Comparison of ENCODE assay signal across 8 cellular contexts in the genomic region with DNA sequence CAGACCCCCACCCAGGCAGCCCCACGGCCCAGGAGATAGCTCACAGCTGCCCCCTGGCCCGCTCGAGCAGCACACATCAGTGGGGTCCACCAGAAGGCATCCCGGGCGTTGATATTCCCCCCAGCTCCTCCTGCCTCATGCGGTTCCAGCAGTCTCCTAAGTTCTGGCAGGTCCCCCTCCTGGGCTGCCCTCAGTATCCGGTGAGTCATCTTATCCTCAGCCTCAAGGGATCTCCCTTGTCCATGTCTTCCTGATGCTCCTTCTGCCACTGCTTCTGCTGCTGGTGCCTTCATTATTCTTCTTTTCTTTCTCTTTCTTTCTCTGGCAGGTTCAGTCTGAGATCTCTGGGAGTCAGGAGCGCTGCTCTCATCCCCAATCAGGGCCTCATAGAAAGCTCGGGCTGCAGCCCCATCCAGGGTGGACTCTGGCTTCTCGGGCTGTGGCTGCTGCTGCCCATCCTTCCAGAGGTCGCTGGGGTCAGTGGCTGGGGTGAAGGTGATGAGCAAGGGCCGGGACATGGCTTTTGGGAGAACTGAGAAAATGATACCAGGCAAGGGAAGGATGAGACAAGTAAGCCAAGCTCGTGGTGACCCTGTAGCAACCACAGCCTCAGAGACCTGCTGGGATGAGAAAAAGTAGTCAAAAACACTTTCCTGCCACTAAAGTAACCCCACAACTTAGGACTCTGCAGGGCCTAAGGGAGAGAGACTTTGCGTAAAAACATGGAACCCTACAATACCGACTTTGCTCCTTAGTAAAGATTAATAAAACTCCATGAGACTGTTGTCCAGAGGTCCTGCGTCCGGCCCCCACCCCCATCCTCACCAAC. TPM values are rescaled to one million over a fixed set of nuclear protein-coding genes. Genes with fewer than 3 reads are reported as not detected.
A peak's percentile ranks its signal among the peaks of the same experiment; 100 is the strongest.
DNase-seq lines count a peak whose midpoint lies in the region; ATAC-seq and TF ChIP-seq lines count a peak whose summit lies in the region.

No MANE protein-coding gene starts in this region.

- H3K4me1 ChIP-seq in OCI-LY7 (ENCODE audit: insufficient read depth, low read length, poor library complexity, severe bottlenecking) (peaks cover 53% of the 10 kb centered on the region), colonic mucosa (peaks cover 23% of the 10 kb centered on the region), mucosa of descending colon (ENCODE audit: low read depth) (peaks cover 34% of the 10 kb centered on the region), aorta (ENCODE audit: control insufficient read depth in 1 of 2, insufficient read depth in 2 of 2, low read length in 2 of 2) (no peaks in the 10 kb centered on the region)

- H3K27ac ChIP-seq in OCI-LY7 (ENCODE audit: low read depth, low read length, poor library complexity, severe bottlenecking) (peak overlapping the region; percentile 90), colonic mucosa (peak overlapping the region; percentile 91), aorta (ENCODE audit: low read depth in 1 of 2, low read length in 2 of 2) (peak overlapping the region; percentile 28 to 86)

- H4K20me1 ChIP-seq in OCI-LY7 (ENCODE audit: insufficient read depth, low read length), result 0 out of 2 replicates have a peak, but pooled peaks cover 3% of the 10 kb centered on the region

- ATAC-seq in mucosa of descending colon (no peak), aorta (ENCODE audit: low FRiP score) (peak; percentile 30), HG03097 (IDR thresholded peaks at IDR 0.05; ENCODE audit: low FRiP score, unreplicated experiment) (no peak)

- no peaks in the 10 kb centered on the region for H3K9me3 ChIP-seq in OCI-LY7 (ENCODE audit: low read length)
- H3K9me3 ChIP-seq in colonic mucosa, result no peaks in the 10 kb centered on the region
- H3K9me3 ChIP-seq in mucosa of descending colon, result no peaks in the 10 kb centered on the region
- H3K9me3 ChIP-seq in aorta (ENCODE audit: control insufficient read depth, low read length), result no peaks in the 10 kb centered on the region

- DNase-seq in SIG-M5 treated with dmso at 0.1 percent for 504 hours (lab: John Stamatoyannopoulos, UW; ENCODE audit: unreplicated experiment) (peak; percentile 47), SIG-M5 (lab: John Stamatoyannopoulos, UW) (no peak), OCI-LY7 (ENCODE audit: low spot score) (peak; percentile 19), colonic mucosa (no peak), mucosa of descending colon (peak in 2 of 3 donors; percentile 28 to 49), aorta (peak; percentile 71 to 83), DMS53 (lab: John Stamatoyannopoulos, UW) (no peak)

- 8 to 9% methylated on average over 17 of the region's 17 CpGs for WGBS in aorta, 2 donors

- peak; percentile 53 for TF ChIP-seq CTCF in OCI-LY7 (conservative IDR thresholded peaks at IDR 0.05; ENCODE audit: low read length)
- no peak for TF ChIP-seq CTCF in colonic mucosa (IDR thresholded peaks at IDR 0.05)
- no peak for TF ChIP-seq CTCF in mucosa of descending colon (IDR thresholded peaks at IDR 0.05)

- POLR2A ChIA-PET in OCI-LY7 (lab: Charles Lee), result interaction anchor here (0.6 to 2.0 kb wide), 12 partner anchors 9 to 294 kb away, joined by 3 to 10 read pairs (median 4); partner anchors contain the start of genes APOM, HSPA1B, LSM2 and NEU1

- H3K4me2 ChIP-seq in OCI-LY7 (ENCODE audit: low read length), result peak overlapping the region; percentile 97

- intact Hi-C loops in OCI-LY7 (cut with micrococcal nuclease; ENCODE audit: unreplicated experiment) (loop anchor here (2.0 kb wide), 1 partner anchor 171 kb away; no protein-coding TSS in a partner anchor), colonic mucosa (cut with DNase I) (no loop called here), mucosa of descending colon (cut with DNase I, micrococcal nuclease) (no loop called here), aorta (cut with DNase I) (loop anchor here in 1 of 2 donors (1.0 to 5.0 kb wide), 2 partner anchors 12 to 42 kb away; partner anchors contain the start of genes BAG6 and PRRC2A)

- H3K36me3 ChIP-seq in OCI-LY7 (ENCODE audit: insufficient read depth, low read length) (peaks cover 60% of the 10 kb centered on the region), colonic mucosa (peaks cover 9% of the 10 kb centered on the region), mucosa of descending colon (ENCODE audit: low read depth) (peaks cover 5% of the 10 kb centered on the region), aorta (ENCODE audit: control insufficient read depth in 1 of 2, insufficient read depth in 2 of 2, low read length in 1 of 2) (peaks cover 0 to 6% of the 10 kb centered on the region in 2 donors)

- H3K79me2 ChIP-seq in OCI-LY7 (ENCODE audit: insufficient read depth, low read depth, low read length), result peaks cover 62% of the 10 kb centered on the region

- H3K9ac ChIP-seq in colonic mucosa (ENCODE audit: low read depth in 2 of 2, low read length in 2 of 2), result peak overlapping the region; percentile 71 to 96

- CTCF ChIA-PET in OCI-LY7 (lab: Charles Lee; ENCODE audit: unreplicated experiment), result interaction anchor here (0.7 kb wide), 1 partner anchor 238 kb away, joined by 3 read pairs; no protein-coding TSS in a partner anchor

- H3K9me2 ChIP-seq in OCI-LY7 (ENCODE audit: insufficient read depth, low read length), result no peaks in the 10 kb centered on the region

- peak overlapping the region; percentile 2; the same call in 1 of the 2 replicates for H2AFZ ChIP-seq in OCI-LY7 (ENCODE audit: low read length)

- H3K27me3 ChIP-seq in colonic mucosa, result no peaks in the 10 kb centered on the region
- no peaks in the 10 kb centered on the region for H3K27me3 ChIP-seq in aorta (ENCODE audit: control insufficient read depth in 1 of 2, insufficient read depth in 2 of 2, low read length in 1 of 2)

- H3K4me3 ChIP-seq in OCI-LY7 (ENCODE audit: low read depth, low read length, poor library complexity, severe bottlenecking) (peak overlapping the region; percentile 99), colonic mucosa (peak overlapping the region; percentile 87), mucosa of descending colon (peak overlapping the region; percentile 81), aorta (ENCODE audit: low read length in 2 of 2) (peak overlapping the region; percentile 46 to 49)

- TSS peak; percentile 81 for BruUV-seq in OCI-LY7 (replicated peaks; lab: Mats Ljungman, UMichigan)

RNA-seq across cellular contexts. Expression of gene GPANK1, which starts 0.6 kb away (rescaled TPM):
- total RNA-seq in OCI-LY7 (2014; rRNA removed; shearing (Covaris generic)), result 34.3 and 50.9 TPM in 2 replicates
- 38.8 and 40.7 TPM in 2 replicates for total RNA-seq in OCI-LY7 (2022)
- total RNA-seq in colonic mucosa, result 10 to 100 TPM; 11.0 to 14.9 TPM
- 10 to 100 TPM; 13.4 to 17.7 (median 17.4) TPM for total RNA-seq in mucosa of descending colon
- total RNA-seq in aorta, result 10 to 100 TPM; 10.9 to 16.5 TPM
- polyA plus RNA-seq in aorta, result 10 to 100 TPM; 15.9 to 22.8 TPM

RNA-seq across cellular contexts. Expression of gene CSNK2B, which starts 1.7 kb away (rescaled TPM):
- 207 and 230 TPM in 2 replicates for total RNA-seq in OCI-LY7 (2014; rRNA removed; shearing (Covaris generic))
- total RNA-seq in OCI-LY7 (2022) (245 and 254 TPM in 2 replicates), colonic mucosa (100 to 1,000 TPM; 140 to 152 TPM), mucosa of descending colon (100 to 1,000 TPM; 125 to 147 (median 134) TPM), aorta (100 to 1,000 TPM; 100 to 106 TPM)
- 100 to 1,000 TPM; 122 to 191 TPM for polyA plus RNA-seq in aorta

RNA-seq across cellular contexts. Expression of gene C6orf47, which starts 3.6 kb away (rescaled TPM):
- 17.5 and 18.5 TPM in 2 replicates for total RNA-seq in OCI-LY7 (2014; rRNA removed; shearing (Covaris generic))
- total RNA-seq in OCI-LY7 (2022) (16.7 and 17.4 TPM in 2 replicates), colonic mucosa (10 to 100 TPM; 28.3 to 32.8 TPM), mucosa of descending colon (10 to 100 TPM; 28.5 to 33.0 (median 32.3) TPM), aorta (10 to 100 TPM; 18.3 to 20.2 TPM)
- 10 to 100 TPM in 1 of 2 donors, 1 to 10 TPM in 1; 7.5 to 12.0 TPM for polyA plus RNA-seq in aorta

RNA-seq across cellular contexts. Expression of gene LY6G5B, which starts 5.6 kb away (rescaled TPM):
- 12.3 and 15.9 TPM in 2 replicates for total RNA-seq in OCI-LY7 (2014; rRNA removed; shearing (Covaris generic))
- 28.7 and 32.0 TPM in 2 replicates for total RNA-seq in OCI-LY7 (2022)
- 1 to 10 TPM; 4.4 to 9.0 TPM for total RNA-seq in colonic mucosa
- 10 to 100 TPM; 13.1 to 17.2 (median 15.5) TPM for total RNA-seq in mucosa of descending colon
- 10 to 100 TPM; 19.6 to 20.8 TPM for total RNA-seq in aorta
- polyA plus RNA-seq in aorta, result 10 to 100 TPM in 1 of 2 donors, 1 to 10 TPM in 1; 1.6 to 25.1 TPM

RNA-seq across cellular contexts. Expression of gene APOM, which starts 8.5 kb away (rescaled TPM):
- total RNA-seq in OCI-LY7 (2014; rRNA removed; shearing (Covaris generic)), result 0.13 and 1.5 TPM in 2 replicates
- total RNA-seq in OCI-LY7 (2022) (2.1 and 3.6 TPM in 2 replicates), colonic mucosa (1 to 10 TPM; 1.6 to 2.4 TPM), mucosa of descending colon (1 to 10 TPM; 2.2 to 2.7 (median 2.4) TPM), aorta (under 1 TPM; 0.42 to 0.96 TPM)
- polyA plus RNA-seq in aorta, result 1 to 10 TPM in 1 of 2 donors, not detected in 1; 2.6 TPM

Comparison
In these comparisons a context has a peak if more than half of its experiments do, and no peak if none do; other contexts are left out.
1. DNase-seq: peak in SIG-M5 treated with dmso at 0.1 percent for 504 hours (single experiment), OCI-LY7 (single experiment), mucosa of descending colon (2 of 3) and aorta (2 of 2); none in SIG-M5 (single experiment), colonic mucosa (single experiment) and DMS53 (single experiment).
2. H3K4me3 ChIP-seq: peak in every context shown above with its lines; median percentile 99 in OCI-LY7; 87 in colonic mucosa; 81 in mucosa of descending colon; 48 in aorta.
3. Peak in every context shown above with its lines, with median percentiles within 50 percentile points of each other: H3K27ac ChIP-seq.